24 cellular contexts compared by ENCODE assay signal in genomic region chr12:125606312-125606711, GRCh38.
"Had no signal": no experiment of that assay in that cellular context is flagged by ENCODE, and none has a peak within 500 bp of the region (broad histone marks: within the 10 kb centered on the region; RNA-seq: fewer than 3 reads in every experiment).

No MANE protein-coding gene starts in this region.

- H3K4me1 ChIP-seq: gastrocnemius medialis, heart right ventricle, left lung, lower lobe of right lung had no signal

- H3K36me3 ChIP-seq: esophagus squamous epithelium, gastrocnemius medialis, heart right ventricle, left lung, lower lobe of right lung had no signal

- ATAC-seq: gastrocnemius medialis, heart right ventricle, left cardiac atrium, left lung, left ventricle myocardium superior, lower lobe of right lung, mucosa of descending colon had no signal

- H3K9me3 ChIP-seq: esophagus squamous epithelium, gastrocnemius medialis, lower lobe of right lung, mucosa of descending colon had no signal

- H3K27ac ChIP-seq: coronary artery, dorsolateral prefrontal cortex, esophagus squamous epithelium, gastrocnemius medialis, heart right ventricle, left lung, lower lobe of right lung had no signal

- H3K4me3 ChIP-seq: coronary artery, dorsolateral prefrontal cortex, esophagus squamous epithelium, gastrocnemius medialis, heart right ventricle, left lung, lower lobe of right lung, mucosa of descending colon had no signal

- DNase-seq: dermis blood vessel endothelial cell; dorsolateral prefrontal cortex; effector CD4-positive, alpha-beta T cell; effector memory CD4-positive, alpha-beta T cell; esophagus squamous epithelium; foreskin fibroblast; foreskin melanocyte; gastrocnemius medialis; glutamatergic neuron; head of caudate nucleus; heart right ventricle; hippocampal formation; left cardiac atrium; left lung; left ventricle myocardium superior; lower lobe of right lung; mesenchymal stem cell; mucosa of descending colon; naive B cell had no signal

- H3K27me3 ChIP-seq: dorsolateral prefrontal cortex, esophagus squamous epithelium, gastrocnemius medialis, heart right ventricle, left lung had no signal

- FAIRE-seq: colon, endothelial cell of umbilical vein, islet of Langerhans, keratinocyte had no signal
